ENCODE assay signal across 1 cellular context in the genomic region with DNA sequence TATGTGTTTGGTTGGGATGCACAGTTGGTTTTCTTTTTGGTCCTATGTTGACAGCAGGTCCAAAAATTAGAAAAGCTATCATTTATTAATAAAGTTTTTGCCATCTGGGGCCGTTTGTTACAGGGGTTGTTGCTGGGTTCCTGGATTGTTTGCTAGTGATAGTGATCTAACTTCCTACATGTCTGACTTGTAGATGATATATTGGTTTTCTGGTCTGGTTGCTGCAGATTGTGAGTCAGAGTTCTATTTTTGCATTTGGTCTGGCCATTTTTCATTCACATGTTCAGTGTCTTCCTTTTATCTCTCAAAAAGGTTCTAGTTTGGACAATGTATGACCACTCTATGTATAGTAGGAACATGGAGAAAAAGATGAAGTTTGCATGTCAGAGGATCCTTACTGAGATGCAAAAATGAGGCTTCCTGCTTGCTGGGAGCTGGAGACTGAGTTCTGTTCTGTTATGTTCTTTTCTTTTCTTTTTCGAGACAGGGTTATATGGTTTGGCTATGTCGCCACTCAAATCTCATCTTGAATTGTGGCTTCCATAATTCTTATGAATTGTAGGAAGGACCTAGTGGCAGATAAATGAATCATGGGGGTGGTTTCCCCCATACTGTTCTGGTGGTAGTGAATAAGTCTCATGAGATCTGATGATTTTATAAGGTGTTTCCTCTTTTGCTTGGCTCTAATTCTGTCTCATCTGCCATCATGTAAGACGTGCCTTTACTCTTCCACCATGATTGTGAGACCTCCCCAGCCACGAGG.
A peak's percentile ranks its signal among the peaks of the same experiment; 100 is the strongest.
TF ChIP-seq lines count a peak whose summit lies in the region.

No MANE protein-coding gene starts in this region.

TF ChIP-seq in GM12878, 131 proteins besides CTCF, POLR2A, EP300 and RAD21 (continued from another document):
- TF ChIP-seq, protein P1, sequence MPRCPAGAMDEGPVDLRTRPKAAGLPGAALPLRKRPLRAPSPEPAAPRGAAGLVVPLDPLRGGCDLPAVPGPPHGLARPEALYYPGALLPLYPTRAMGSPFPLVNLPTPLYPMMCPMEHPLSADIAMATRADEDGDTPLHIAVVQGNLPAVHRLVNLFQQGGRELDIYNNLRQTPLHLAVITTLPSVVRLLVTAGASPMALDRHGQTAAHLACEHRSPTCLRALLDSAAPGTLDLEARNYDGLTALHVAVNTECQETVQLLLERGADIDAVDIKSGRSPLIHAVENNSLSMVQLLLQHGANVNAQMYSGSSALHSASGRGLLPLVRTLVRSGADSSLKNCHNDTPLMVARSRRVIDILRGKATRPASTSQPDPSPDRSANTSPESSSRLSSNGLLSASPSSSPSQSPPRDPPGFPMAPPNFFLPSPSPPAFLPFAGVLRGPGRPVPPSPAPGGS (IDR thresholded peaks at IDR 0.05; ENCODE audit: borderline replicate concordance, insufficient read depth, low read depth, low read length, poor library complexity, severe bottlenecking) = no peak
- TF ChIP-seq, protein P2, sequence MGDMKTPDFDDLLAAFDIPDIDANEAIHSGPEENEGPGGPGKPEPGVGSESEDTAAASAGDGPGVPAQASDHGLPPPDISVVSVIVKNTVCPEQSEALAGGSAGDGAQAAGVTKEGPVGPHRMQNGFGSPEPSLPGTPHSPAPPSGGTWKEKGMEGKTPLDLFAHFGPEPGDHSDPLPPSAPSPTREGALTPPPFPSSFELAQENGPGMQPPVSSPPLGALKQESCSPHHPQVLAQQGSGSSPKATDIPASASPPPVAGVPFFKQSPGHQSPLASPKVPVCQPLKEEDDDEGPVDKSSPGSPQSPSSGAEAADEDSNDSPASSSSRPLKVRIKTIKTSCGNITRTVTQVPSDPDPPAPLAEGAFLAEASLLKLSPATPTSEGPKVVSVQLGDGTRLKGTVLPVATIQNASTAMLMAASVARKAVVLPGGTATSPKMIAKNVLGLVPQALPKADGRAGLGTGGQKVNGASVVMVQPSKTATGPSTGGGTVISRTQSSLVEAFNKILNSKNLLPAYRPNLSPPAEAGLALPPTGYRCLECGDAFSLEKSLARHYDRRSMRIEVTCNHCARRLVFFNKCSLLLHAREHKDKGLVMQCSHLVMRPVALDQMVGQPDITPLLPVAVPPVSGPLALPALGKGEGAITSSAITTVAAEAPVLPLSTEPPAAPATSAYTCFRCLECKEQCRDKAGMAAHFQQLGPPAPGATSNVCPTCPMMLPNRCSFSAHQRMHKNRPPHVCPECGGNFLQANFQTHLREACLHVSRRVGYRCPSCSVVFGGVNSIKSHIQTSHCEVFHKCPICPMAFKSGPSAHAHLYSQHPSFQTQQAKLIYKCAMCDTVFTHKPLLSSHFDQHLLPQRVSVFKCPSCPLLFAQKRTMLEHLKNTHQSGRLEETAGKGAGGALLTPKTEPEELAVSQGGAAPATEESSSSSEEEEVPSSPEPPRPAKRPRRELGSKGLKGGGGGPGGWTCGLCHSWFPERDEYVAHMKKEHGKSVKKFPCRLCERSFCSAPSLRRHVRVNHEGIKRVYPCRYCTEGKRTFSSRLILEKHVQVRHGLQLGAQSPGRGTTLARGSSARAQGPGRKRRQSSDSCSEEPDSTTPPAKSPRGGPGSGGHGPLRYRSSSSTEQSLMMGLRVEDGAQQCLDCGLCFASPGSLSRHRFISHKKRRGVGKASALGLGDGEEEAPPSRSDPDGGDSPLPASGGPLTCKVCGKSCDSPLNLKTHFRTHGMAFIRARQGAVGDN (IDR thresholded peaks at IDR 0.05) = no peak
- TF ChIP-seq, protein P3, sequence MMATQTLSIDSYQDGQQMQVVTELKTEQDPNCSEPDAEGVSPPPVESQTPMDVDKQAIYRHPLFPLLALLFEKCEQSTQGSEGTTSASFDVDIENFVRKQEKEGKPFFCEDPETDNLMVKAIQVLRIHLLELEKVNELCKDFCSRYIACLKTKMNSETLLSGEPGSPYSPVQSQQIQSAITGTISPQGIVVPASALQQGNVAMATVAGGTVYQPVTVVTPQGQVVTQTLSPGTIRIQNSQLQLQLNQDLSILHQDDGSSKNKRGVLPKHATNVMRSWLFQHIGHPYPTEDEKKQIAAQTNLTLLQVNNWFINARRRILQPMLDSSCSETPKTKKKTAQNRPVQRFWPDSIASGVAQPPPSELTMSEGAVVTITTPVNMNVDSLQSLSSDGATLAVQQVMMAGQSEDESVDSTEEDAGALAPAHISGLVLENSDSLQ (IDR thresholded peaks at IDR 0.05) = peak; percentile 81
- TF ChIP-seq MYC (IDR thresholded peaks at IDR 0.05; ENCODE audit: insufficient read depth, insufficient read length, insufficient replicate concordance, low read length, severe bottlenecking) (no peak), EZH2 (IDR thresholded peaks at IDR 0.05; ENCODE audit: borderline replicate concordance, control insufficient read depth, low read depth, low read length) (no peak), ZNF622 (IDR thresholded peaks at IDR 0.05) (no peak), SMAD1 (IDR thresholded peaks at IDR 0.05; ENCODE audit: low read depth, partially characterized antibody) (no peak), JUND (IDR thresholded peaks at IDR 0.05; ENCODE audit: low read depth, low read length) (no peak), POLR2AphosphoS5 (IDR thresholded peaks at IDR 0.05; ENCODE audit: low read length) (no peak), HDAC2 (IDR thresholded peaks at IDR 0.05) (no peak), TCF12 (IDR thresholded peaks at IDR 0.05; ENCODE audit: low read depth, low read length) (no peak)
- TF ChIP-seq, protein P4, sequence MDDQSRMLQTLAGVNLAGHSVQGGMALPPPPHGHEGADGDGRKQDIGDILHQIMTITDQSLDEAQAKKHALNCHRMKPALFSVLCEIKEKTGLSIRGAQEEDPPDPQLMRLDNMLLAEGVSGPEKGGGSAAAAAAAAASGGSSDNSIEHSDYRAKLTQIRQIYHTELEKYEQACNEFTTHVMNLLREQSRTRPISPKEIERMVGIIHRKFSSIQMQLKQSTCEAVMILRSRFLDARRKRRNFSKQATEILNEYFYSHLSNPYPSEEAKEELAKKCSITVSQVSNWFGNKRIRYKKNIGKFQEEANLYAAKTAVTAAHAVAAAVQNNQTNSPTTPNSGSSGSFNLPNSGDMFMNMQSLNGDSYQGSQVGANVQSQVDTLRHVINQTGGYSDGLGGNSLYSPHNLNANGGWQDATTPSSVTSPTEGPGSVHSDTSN (IDR thresholded peaks at IDR 0.05; ENCODE audit: insufficient replicate concordance, low read depth, low read length) = peak; percentile 67
- TF ChIP-seq, protein P5, sequence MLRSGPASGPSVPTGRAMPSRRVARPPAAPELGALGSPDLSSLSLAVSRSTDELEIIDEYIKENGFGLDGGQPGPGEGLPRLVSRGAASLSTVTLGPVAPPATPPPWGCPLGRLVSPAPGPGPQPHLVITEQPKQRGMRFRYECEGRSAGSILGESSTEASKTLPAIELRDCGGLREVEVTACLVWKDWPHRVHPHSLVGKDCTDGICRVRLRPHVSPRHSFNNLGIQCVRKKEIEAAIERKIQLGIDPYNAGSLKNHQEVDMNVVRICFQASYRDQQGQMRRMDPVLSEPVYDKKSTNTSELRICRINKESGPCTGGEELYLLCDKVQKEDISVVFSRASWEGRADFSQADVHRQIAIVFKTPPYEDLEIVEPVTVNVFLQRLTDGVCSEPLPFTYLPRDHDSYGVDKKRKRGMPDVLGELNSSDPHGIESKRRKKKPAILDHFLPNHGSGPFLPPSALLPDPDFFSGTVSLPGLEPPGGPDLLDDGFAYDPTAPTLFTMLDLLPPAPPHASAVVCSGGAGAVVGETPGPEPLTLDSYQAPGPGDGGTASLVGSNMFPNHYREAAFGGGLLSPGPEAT (IDR thresholded peaks at IDR 0.05; ENCODE audit: low read depth) = no peak
TF ChIP-seq in GM12878: peak in this region for 13.
